Comparison of ENCODE assay signal across 31 cellular contexts in the genomic region with DNA sequence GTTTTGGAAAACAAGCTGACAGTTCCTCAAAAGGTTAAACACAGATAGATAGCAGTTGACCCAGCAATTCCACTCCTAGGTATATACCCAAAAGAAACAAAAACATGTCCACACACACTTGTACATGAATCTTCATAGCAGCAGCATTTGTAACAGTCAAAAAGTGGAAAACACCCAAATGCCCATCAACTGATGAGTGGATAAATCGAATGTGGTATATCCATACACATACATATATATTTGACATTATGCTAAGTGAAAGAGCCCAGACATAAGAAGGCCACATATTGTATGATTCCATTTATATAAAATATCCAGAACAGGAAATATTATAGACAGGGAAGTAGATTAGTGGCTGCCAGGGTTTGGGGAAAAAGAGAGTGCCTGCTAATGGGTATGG. TPM values are rescaled to one million over a fixed set of nuclear protein-coding genes. Genes with fewer than 3 reads are reported as not detected.
"Had no signal": no experiment of that assay in that cellular context is flagged by ENCODE, and none has a peak within 500 bp of the region (broad histone marks: within the 10 kb centered on the region; RNA-seq: fewer than 3 reads in every experiment).

No MANE protein-coding gene starts in this region.

- H3K27me3 ChIP-seq: colonic mucosa, dorsolateral prefrontal cortex, esophagus muscularis mucosa, esophagus squamous epithelium, foreskin keratinocyte, gastrocnemius medialis, gastroesophageal sphincter, heart left ventricle, heart right ventricle, hepatocyte had no signal

- H3K27ac ChIP-seq: colonic mucosa, coronary artery, dorsolateral prefrontal cortex, epithelial cell of prostate, esophagus muscularis mucosa, esophagus squamous epithelium, foreskin keratinocyte, gastrocnemius medialis, gastroesophageal sphincter, heart left ventricle, heart right ventricle, hepatocyte had no signal

- H3K4me3 ChIP-seq: colonic mucosa, coronary artery, dorsolateral prefrontal cortex, esophagus muscularis mucosa, esophagus squamous epithelium, gastrocnemius medialis, gastroesophageal sphincter, heart left ventricle, heart right ventricle, hepatocyte had no signal

- H2AFZ ChIP-seq: hepatocyte had no signal

- H3K36me3 ChIP-seq: colonic mucosa, esophagus muscularis mucosa, esophagus squamous epithelium, gastrocnemius medialis, gastroesophageal sphincter, heart left ventricle, heart right ventricle had no signal

- H3K9me3 Mint-ChIP-seq: dendritic cell treated with granulocyte-macrophage colony-stimulating factor and Interleukin-4, amounts not matched to agents 40 ng/mL and 50 ng/mL, for 4 days; effector memory CD8-positive, alpha-beta T cell; endodermal cell had no signal

- H3K27me3 Mint-ChIP-seq: dendritic cell treated with granulocyte-macrophage colony-stimulating factor and Interleukin-4, amounts not matched to agents 40 ng/mL and 50 ng/mL, for 4 days; effector memory CD8-positive, alpha-beta T cell had no signal

- H3K9me3 ChIP-seq: colonic mucosa, esophagus muscularis mucosa, esophagus squamous epithelium, gastrocnemius medialis, gastroesophageal sphincter, heart left ventricle, heart right ventricle had no signal

- H3K79me2 ChIP-seq: hepatocyte had no signal

- H3K4me3 Mint-ChIP-seq: dendritic cell treated with granulocyte-macrophage colony-stimulating factor and Interleukin-4, amounts not matched to agents 40 ng/mL and 50 ng/mL, for 4 days; effector memory CD8-positive, alpha-beta T cell; endodermal cell had no signal

- ATAC-seq: effector memory CD8-positive, alpha-beta T cell; esophagus mucosa; foreskin keratinocyte; gastrocnemius medialis; gastroesophageal sphincter; heart left ventricle; heart right ventricle had no signal

- DNase-seq: colonic mucosa; cortex of kidney; dermis blood vessel endothelial cell; dorsolateral prefrontal cortex; effector CD4-positive, alpha-beta T cell; effector CD8-positive, alpha-beta T cell; effector memory CD4-positive, alpha-beta T cell; effector memory CD8-positive, alpha-beta T cell; endodermal cell; esophagus squamous epithelium; foreskin fibroblast; foreskin keratinocyte; foreskin melanocyte; gastrocnemius medialis; glutamatergic neuron; head of caudate nucleus; heart left ventricle; heart right ventricle had no signal

- H3K4me2 ChIP-seq: hepatocyte had no signal

- H3K4me1 ChIP-seq: colonic mucosa, esophagus muscularis mucosa, esophagus squamous epithelium, foreskin keratinocyte, gastrocnemius medialis, gastroesophageal sphincter, heart left ventricle, heart right ventricle had no signal

RNA-seq across cellular contexts. Expression of a gene that starts 51.4 kb away (rescaled TPM):
- total RNA-seq: colonic mucosa, dermis blood vessel endothelial cell, dermis microvascular lymphatic vessel endothelial cell, endodermal cell, endothelial cell of umbilical vein, epithelial cell of proximal tubule, esophagus mucosa, fibroblast of lung, fibroblast of villous mesenchyme, foreskin keratinocyte, frontal cortex, gastrocnemius medialis, hepatocyte had no signal
- polyA plus RNA-seq: endothelial cell of umbilical vein, foreskin keratinocyte, heart left ventricle, hepatocyte had no signal
